ENCODE assay signal across 13 cellular contexts in the genomic region with DNA sequence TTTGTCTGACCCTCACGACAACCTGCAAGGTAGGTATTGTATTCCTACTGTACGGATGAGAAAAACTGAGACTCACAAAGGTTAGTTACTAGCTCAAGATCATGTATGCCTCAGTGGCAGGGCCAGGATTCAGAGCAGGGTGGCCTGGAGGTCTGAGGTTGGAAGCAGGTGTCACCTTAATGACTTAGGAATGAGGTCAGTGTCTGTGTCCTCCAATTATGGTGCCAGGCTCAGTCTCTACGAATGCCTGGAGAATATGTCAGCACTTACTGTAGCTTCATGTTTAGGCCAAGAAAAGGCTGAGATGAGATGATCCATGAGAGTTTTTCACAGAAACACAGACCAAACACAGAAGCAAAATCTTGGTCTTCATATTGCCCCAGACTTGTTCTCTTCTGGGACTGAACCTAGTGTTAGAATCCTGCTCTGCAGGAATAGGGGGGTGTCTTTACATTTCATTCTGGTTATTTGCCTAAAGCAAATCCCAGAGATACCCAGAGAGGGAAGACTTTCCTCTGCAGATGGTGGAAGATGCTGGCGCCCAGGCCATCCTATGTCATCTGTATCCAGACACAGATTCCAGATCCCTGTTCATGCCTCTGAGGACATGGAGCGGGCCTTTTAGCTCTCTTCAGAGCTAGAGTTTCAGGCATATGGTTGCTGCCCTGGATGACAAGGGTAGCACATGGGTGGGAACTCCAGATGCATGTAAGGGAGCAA. TPM values are rescaled to one million over a fixed set of nuclear protein-coding genes. Genes with fewer than 3 reads are reported as not detected.
DNase-seq lines count a peak whose midpoint lies in the region; ATAC-seq and TF ChIP-seq lines count a peak whose summit lies in the region.
"Had no signal": no experiment of that assay in that cellular context is flagged by ENCODE, and none has a peak within 500 bp of the region (broad histone marks: within the 10 kb centered on the region; RNA-seq: fewer than 3 reads in every experiment).

No MANE protein-coding gene starts in this region.

- POLR2A ChIA-PET in AG04450 (lab: Yijun Ruan, JAX) = interaction anchor here (1.7 kb wide), 1 partner anchor 16 kb away, joined by 6 read pairs; a partner anchor contains a TSS
- POLR2A ChIA-PET in Panc1 (lab: Charles Lee) = interaction anchor here (0.5 to 0.6 kb wide), 4 partner anchors 74 to 394 kb away, joined by 5 to 7 read pairs (median 6); a partner anchor contains a TSS

- H3K36me3 ChIP-seq in Panc1 (ENCODE audit: control insufficient read depth, insufficient read depth, low read length) (no peaks in the 10 kb centered on the region), esophagus muscularis mucosa (no peaks in the 10 kb centered on the region)

- H3K4me1 ChIP-seq in Panc1 (ENCODE audit: control insufficient read depth, insufficient read depth, low read length) (peaks cover 28% of the 10 kb centered on the region), esophagus muscularis mucosa (peaks cover 11 to 17% (median 15%) of the 10 kb centered on the region in 4 donors)

- BruUV-seq in Panc1 (replicated peaks; lab: Mats Ljungman, UMichigan) = no TSS peak

- no peak for TF ChIP-seq EP300 in esophagus muscularis mucosa (IDR thresholded peaks at IDR 0.05)

- intact Hi-C loops in Panc1 (cut with micrococcal nuclease; ENCODE audit: unreplicated experiment) (no loop called here), esophagus muscularis mucosa (cut with DNase I) (no loop called here), posterior vena cava (cut with DNase I) (no loop called here)

- H3K27ac ChIP-seq in AG04450 (ENCODE audit: low read depth, low read length) (peak overlapping the region; percentile 77), Panc1 (ENCODE audit: low read length) (peak overlapping the region; percentile 55), esophagus muscularis mucosa (replicated peaks in 1 of 4) (peak overlapping the region; percentile 41 to 68 (median 50))

- DNase-seq in AG04450 (ENCODE audit: low read depth, low spot score) (no peak), Panc1 (ENCODE audit: low read depth, low spot score) (no peak), esophagus muscularis mucosa (ENCODE audit: extremely low spot score) (no peak), posterior vena cava (ENCODE audit: low spot score) (peak; percentile 35), iPS-NIHi11 (ENCODE audit: low spot score) (no peak), SKM-1 treated with dmso at 0.1 percent for 144 hours (lab: John Stamatoyannopoulos, UW; ENCODE audit: unreplicated experiment) (no peak), SIG-M5 treated with dmso at 0.1 percent for 504 hours (lab: John Stamatoyannopoulos, UW; ENCODE audit: unreplicated experiment) (no peak)
- DNase-seq: activated B cell treated with CpG ODN at 0.5 μM for 24 hours; activated gamma-delta T cell; NCI-H2029 treated with DMSO at 0.1 percent for 48 hours; stimulated activated naive CD8-positive, alpha-beta T cell treated with anti-CD3 and anti-CD28 coated beads, Interleukin-15, amount 100 ng/mL, for 72 hours had no signal

- H3K9me3 ChIP-seq in AG04450 (ENCODE audit: control insufficient read depth, insufficient read depth, low read length) (no peaks in the 10 kb centered on the region), Panc1 (ENCODE audit: control insufficient read depth, insufficient read depth, low read depth, low read length) (no peaks in the 10 kb centered on the region), esophagus muscularis mucosa (no peaks in the 10 kb centered on the region)
- H3K9me3 ChIP-seq: mucosa of descending colon had no signal

- H3K4me3 ChIP-seq in AG04450 (ENCODE audit: low read depth, low read length) (no peak overlapping the region), Panc1 (ENCODE audit: low read depth in 2 of 2, low read length in 2 of 2) (no peak overlapping the region), esophagus muscularis mucosa (no peak overlapping the region)
- H3K4me3 ChIP-seq: mucosa of descending colon had no signal

- peak; percentile 57 for ATAC-seq in Panc1
- no peak for ATAC-seq in GM21360 (IDR thresholded peaks at IDR 0.05; ENCODE audit: unreplicated experiment)

- CTCF ChIA-PET in AG04450 (lab: Charles Lee) = interaction anchor here (0.7 to 1.3 kb wide), 3 partner anchors 16 to 166 kb away, joined by 3 to 6 read pairs (median 3); a partner anchor contains a TSS
- CTCF ChIA-PET in Panc1 (lab: Charles Lee) = interaction anchor here (0.6 to 0.9 kb wide), 2 partner anchors 9 to 20 kb away, joined by 4 read pairs; no protein-coding TSS in a partner anchor

- in situ Hi-C loops in Panc1 (cut with HindIII; ENCODE audit: low pct_unique_long_range_greater_than_20kb, low sequenced_read_pairs) = no loop called here

- TF ChIP-seq POLR2A in esophagus muscularis mucosa (IDR thresholded peaks at IDR 0.05; ENCODE audit: low read depth) = no peak

- TF ChIP-seq CTCF in AG04450 (IDR thresholded peaks at IDR 0.05; ENCODE audit: low read depth, low read length) (no peak), Panc1 (IDR thresholded peaks at IDR 0.05) (no peak), esophagus muscularis mucosa (IDR thresholded peaks at IDR 0.05) (no peak)

- no peaks in the 10 kb centered on the region for H3K27me3 ChIP-seq in AG04450 (ENCODE audit: control insufficient read depth, insufficient read depth, low read length)
- H3K27me3 ChIP-seq in Panc1 (ENCODE audit: control insufficient read depth, insufficient read depth, low read length) = no peaks in the 10 kb centered on the region
- H3K27me3 ChIP-seq in esophagus muscularis mucosa = no peaks in the 10 kb centered on the region

- whole genome bisulfite sequencing in esophagus muscularis mucosa = 92% methylated on average over 5 of the region's 5 CpGs

RNA-seq across cellular contexts. Expression of a gene that starts 16.3 kb away (rescaled TPM):
- polyA plus RNA-seq in AG04450 (2011; rRNA removed) = 116 and 178 TPM in 2 replicates
- polyA minus RNA-seq in AG04450 (2011; rRNA and poly(A)+ RNA removed) = 50.8 and 108 TPM in 2 replicates
- total RNA-seq in Panc1 (2021; ENCODE audit: unreplicated experiment) (208 TPM), esophagus muscularis mucosa (100 to 1,000 TPM in 2 of 4 donors, 10 to 100 TPM in 2; 91.0 to 106 (median 98.1) TPM), posterior vena cava (10 to 100 TPM; 86.1 to 94.6 TPM)
- polyA plus RNA-seq in Panc1 (2012; ENCODE audit: insufficient read length) = 153 TPM

RNA-seq across cellular contexts. Expression of a gene that starts 35.3 kb away (rescaled TPM):
- 8.0 and 9.5 TPM in 2 replicates for polyA plus RNA-seq in AG04450 (2011; rRNA removed)
- 16.2 and 18.8 TPM in 2 replicates for polyA minus RNA-seq in AG04450 (2011; rRNA and poly(A)+ RNA removed)
- 55.7 TPM for total RNA-seq in Panc1 (2021; ENCODE audit: unreplicated experiment)
- polyA plus RNA-seq in Panc1 (2012; ENCODE audit: insufficient read length) = 77.9 TPM
- 10 to 100 TPM in 2 of 4 donors, 1 to 10 TPM in 2; 6.6 to 14.3 (median 9.3) TPM for total RNA-seq in esophagus muscularis mucosa
- total RNA-seq in posterior vena cava = 10 to 100 TPM in 1 of 2 donors, 1 to 10 TPM in 1; 3.9 to 10.9 TPM
